In the genomic region with DNA sequence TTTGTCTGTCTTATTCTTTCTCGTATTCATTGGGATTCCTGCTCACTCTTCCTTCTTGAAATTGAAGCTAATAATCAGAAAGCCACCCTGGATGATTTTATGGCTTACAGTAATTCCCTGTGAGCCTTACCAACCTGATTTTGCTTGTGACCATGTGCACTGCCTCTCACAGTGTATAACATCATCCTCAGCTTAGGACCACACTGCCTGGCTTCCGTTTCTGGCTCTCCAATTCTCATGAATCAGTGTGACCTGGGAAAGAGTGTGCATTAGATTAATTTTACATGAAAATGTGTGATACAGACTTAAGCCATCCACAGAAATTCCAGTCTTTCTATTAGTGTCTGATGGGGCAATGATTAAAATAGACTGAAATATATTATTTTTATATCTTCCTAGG, we compare ENCODE assay signal across 20 cellular contexts.
DNase-seq lines count a peak whose midpoint lies in the region; FAIRE-seq and TF ChIP-seq lines count a peak whose summit lies in the region.
"Had no signal": no experiment of that assay in that cellular context is flagged by ENCODE, and none has a peak within 500 bp of the region (broad histone marks: within the 10 kb centered on the region; RNA-seq: fewer than 3 reads in every experiment).

No MANE protein-coding gene starts in this region.

- no peak overlapping the region for H2BK5ac ChIP-seq in trophoblast cell (ENCODE audit: low read depth, low read length, poor library complexity)

- no peaks in the 10 kb centered on the region for H3K9me3 Mint-ChIP-seq in MCF 10A (ENCODE audit: unreplicated experiment)
- H3K9me3 Mint-ChIP-seq: activated naive CD8-positive, alpha-beta T cell treated with anti-CD3 and anti-CD28 coated beads, Interleukin-2, amount 10 ng/mL, durations not matched to agents 7 days and 5 days; activated T-cell treated with anti-CD3 and anti-CD28 coated beads, Interleukin-2, amount 50 U/mL, for 24 hours; natural killer cell treated with Interleukin-12 subunit alpha and Interleukin-12 subunit beta and Interleukin-15 and Interleukin-18, amount 100 ng/mL, for 72 hours had no signal

- no peak overlapping the region for H2BK120ac ChIP-seq in trophoblast cell (ENCODE audit: insufficient read depth, low read length, poor library complexity)

- peaks cover 36% of the 10 kb centered on the region for H3K79me1 ChIP-seq in trophoblast cell (ENCODE audit: low read length)

- POLR2A ChIA-PET in MCF 10A (lab: Yijun Ruan, JAX), result interaction anchor here (1.4 to 1.5 kb wide), 2 partner anchors 20 to 23 kb away, joined by 3 to 4 read pairs; no protein-coding TSS in a partner anchor

- no peak overlapping the region for H3K14ac ChIP-seq in trophoblast cell (ENCODE audit: low read length)

- H3K9ac ChIP-seq in mammary epithelial cell (ENCODE audit: insufficient read depth, low read length), result no peak overlapping the region
- no peak overlapping the region for H3K9ac ChIP-seq in trophoblast cell (ENCODE audit: low read length)

- H3K4me1 ChIP-seq in mammary epithelial cell (ENCODE audit: insufficient read depth, low read length), result peaks cover 24% of the 10 kb centered on the region
- H3K4me1 ChIP-seq in esophagus (ENCODE audit: control insufficient read depth in 2 of 2, insufficient read depth in 2 of 2, low read length in 1 of 2), result peaks cover 0 to 19% of the 10 kb centered on the region in 2 donors
- H3K4me1 ChIP-seq in trophoblast cell (ENCODE audit: control insufficient read depth in 1 of 2, insufficient read depth in 2 of 2, low read length in 2 of 2), result peaks cover 20 to 28% of the 10 kb centered on the region in 2 experiments
- H3K4me1 ChIP-seq in uterus, result peaks cover 5 to 8% of the 10 kb centered on the region in 2 donors

- no peak overlapping the region for H3K23ac ChIP-seq in trophoblast cell (ENCODE audit: low read length)

- intact Hi-C loops in MCF 10A (cut with micrococcal nuclease) (no loop called here), mammary epithelial cell (cut with micrococcal nuclease) (no loop called here), uterus (cut with DNase I; ENCODE audit: low total_unique reads) (no loop called here), lower leg skin (cut with DNase I; ENCODE audit: low total_unique reads) (no loop called here)

- peak overlapping the region; percentile 13 for H4K91ac ChIP-seq in trophoblast cell (ENCODE audit: low read depth, low read length)

- FAIRE-seq in GM19239 (lab: Jason Lieb, UNC), result no peak

- H3K4me3 ChIP-seq in mammary epithelial cell (replicated peaks in 1 of 3; ENCODE audit: insufficient read depth in 1 of 3, low read depth in 2 of 3, low read length in 3 of 3) (no peak overlapping the region), esophagus (ENCODE audit: low read depth in 1 of 2, low read length in 2 of 2) (no peak overlapping the region), trophoblast cell (ENCODE audit: low read depth, low read length) (no peak overlapping the region), uterus (no peak overlapping the region), lower leg skin (ENCODE audit: low read depth, poor library complexity, severe bottlenecking) (no peak overlapping the region)

- H2AK5ac ChIP-seq in trophoblast cell (ENCODE audit: low read length), result no peak overlapping the region

- peaks cover 27% of the 10 kb centered on the region for H3K4me1 Mint-ChIP-seq in MCF 10A (ENCODE audit: insufficient read depth, unreplicated experiment)
- H3K4me1 Mint-ChIP-seq: activated naive CD8-positive, alpha-beta T cell treated with anti-CD3 and anti-CD28 coated beads, Interleukin-2, amount 10 ng/mL, durations not matched to agents 7 days and 5 days had no signal

- WGBS in mammary epithelial cell (ENCODE audit: low coverage, missing lambda C conversion rate), result 78% methylated on average over 2 of the region's 2 CpGs
- whole genome bisulfite sequencing in esophagus, 2 donors, result 64 to 65% methylated on average over 2 of the region's 2 CpGs
- no CpG with 5 or more reads among the region's 2 CpGs for WGBS in trophoblast cell (ENCODE audit: extremely low coverage, insufficient coverage, insufficient read length)
- WGBS in lower leg skin, 2 donors, result 68 to 74% methylated on average over 2 of the region's 2 CpGs

- dilution Hi-C loops in mammary epithelial cell (cut with HindIII; ENCODE audit: low sequenced_read_pairs), result no loop called here

- TF ChIP-seq POLR2A in uterus (IDR thresholded peaks at IDR 0.05) (no peak), lower leg skin (IDR thresholded peaks at IDR 0.05) (no peak)

- DNase-seq in MCF 10A (ENCODE audit: unreplicated experiment), result no peak
- DNase-seq in mammary epithelial cell, result no peak
- no peak for DNase-seq in trophoblast cell
- DNase-seq in uterus, result no peak
- no peak for DNase-seq in lower leg skin (ENCODE audit: low spot score in 2 of 2)
- no peak for DNase-seq in GM19239 (ENCODE audit: insufficient read length, low spot score)
- no peak for DNase-seq in superior temporal gyrus (ENCODE audit: extremely low spot score)
- DNase-seq: 8988T; activated CD4-positive, alpha-beta T cell treated with anti-CD3 and anti-CD28 coated beads, Interleukin-2, amount 50 U/mL, for 1 hour; activated naive CD8-positive, alpha-beta T cell treated with anti-CD3 and anti-CD28 coated beads, Interleukin-2, amount 10 ng/mL, durations not matched to agents 7 days and 5 days; activated T-cell treated with anti-CD3 and anti-CD28 coated beads, Interleukin-2, amount 50 U/mL, for 24 hours; DMS79 treated with DMSO at 0.1 percent for 48 hours; GOT3; MV-4-11; NCI-H2171 treated with DMSO at 0.1 percent for 48 hours; SHP77; stimulated activated CD4-positive, alpha-beta T cell treated with anti-CD3 and anti-CD28 coated beads, Interleukin-4, amount 100 ng/mL, for 24 hours; T1000 had no signal

- BruUV-seq in MCF 10A (replicated peaks; lab: Mats Ljungman, UMichigan) (no TSS peak), mammary epithelial cell (replicated peaks; lab: Mats Ljungman, UMichigan) (no TSS peak)

- H3K4me2 ChIP-seq in mammary epithelial cell (ENCODE audit: insufficient read depth, low read depth, low read length), result no peak overlapping the region
- H3K4me2 ChIP-seq in trophoblast cell (ENCODE audit: low read length), result no peak overlapping the region

- H4K20me1 ChIP-seq in mammary epithelial cell (ENCODE audit: insufficient read depth, low read length), result no peaks in the 10 kb centered on the region

- H4K8ac ChIP-seq in trophoblast cell (ENCODE audit: low read depth, low read length), result no peak overlapping the region

- peak overlapping the region; percentile 16 for H3K4ac ChIP-seq in trophoblast cell (ENCODE audit: low read depth, low read length)

- H3K27me3 Mint-ChIP-seq in MCF 10A (ENCODE audit: insufficient read depth, unreplicated experiment), result no peaks in the 10 kb centered on the region

- H3K27ac Mint-ChIP-seq in MCF 10A (ENCODE audit: low read depth, unreplicated experiment), result peak overlapping the region; percentile 39
- H3K27ac Mint-ChIP-seq: activated naive CD8-positive, alpha-beta T cell treated with anti-CD3 and anti-CD28 coated beads, Interleukin-2, amount 10 ng/mL, durations not matched to agents 7 days and 5 days; activated T-cell treated with anti-CD3 and anti-CD28 coated beads, Interleukin-2, amount 50 U/mL, for 24 hours; natural killer cell treated with Interleukin-12 subunit alpha and Interleukin-12 subunit beta and Interleukin-15 and Interleukin-18, amount 100 ng/mL, for 72 hours had no signal

- H3K9me3 ChIP-seq in mammary epithelial cell (replicated peaks; ENCODE audit: insufficient read depth, low read length) (no peaks in the 10 kb centered on the region), esophagus (ENCODE audit: control insufficient read depth in 2 of 2, insufficient read depth in 1 of 2, low read depth in 1 of 2, low read length in 1 of 2) (no peaks in the 10 kb centered on the region), trophoblast cell (ENCODE audit: insufficient read depth, low read depth, low read length) (peaks cover 1% of the 10 kb centered on the region), uterus (no peaks in the 10 kb centered on the region)

- H3K79me2 ChIP-seq in mammary epithelial cell (ENCODE audit: insufficient read depth, low read length) (peaks cover 98% of the 10 kb centered on the region), trophoblast cell (ENCODE audit: control insufficient read depth, insufficient read depth, low read length, poor library complexity) (peaks cover 27% of the 10 kb centered on the region)

- no peak overlapping the region for H3K18ac ChIP-seq in trophoblast cell (ENCODE audit: low read length)

- peaks cover 78% of the 10 kb centered on the region for H3K36me3 Mint-ChIP-seq in MCF 10A (ENCODE audit: insufficient read depth, unreplicated experiment)
- H3K36me3 Mint-ChIP-seq: natural killer cell treated with Interleukin-12 subunit alpha and Interleukin-12 subunit beta and Interleukin-15 and Interleukin-18, amount 100 ng/mL, for 72 hours had no signal

- H3K36me3 ChIP-seq in mammary epithelial cell (ENCODE audit: insufficient read depth, low read length) (peaks cover 34% of the 10 kb centered on the region), esophagus (ENCODE audit: control insufficient read depth in 2 of 2, insufficient read depth in 2 of 2, low read length in 1 of 2) (peaks cover 14 to 27% of the 10 kb centered on the region in 2 donors), trophoblast cell (ENCODE audit: control insufficient read depth in 1 of 2, insufficient read depth in 2 of 2, low read length in 2 of 2) (peaks cover 35 to 46% of the 10 kb centered on the region in 2 experiments), uterus (no peaks in the 10 kb centered on the region)

- in situ Hi-C loops in mammary epithelial cell (cut with MboI; ENCODE audit: low sequenced_read_pairs in 2 of 2), result no loop called here

- H2BK12ac ChIP-seq in trophoblast cell (ENCODE audit: low read length), result no peak overlapping the region

- CTCF ChIA-PET in MCF 10A (lab: Yijun Ruan, JAX), result interaction anchor here (0.8 kb wide), 1 partner anchor 124 kb away, joined by 3 read pairs; no protein-coding TSS in a partner anchor
- CTCF ChIA-PET in mammary epithelial cell (lab: Charles Lee; ENCODE audit: low non-redundant PET), result no interaction called here

- TF ChIP-seq CTCF in MCF 10A (IDR thresholded peaks at IDR 0.05; ENCODE audit: unreplicated experiment), result no peak
- TF ChIP-seq CTCF in mammary epithelial cell (conservative IDR thresholded peaks at IDR 0.05 in 1 of 2, IDR thresholded peaks at IDR 0.05 in 1 of 2; ENCODE audit: extremely low read depth in 1 of 2, insufficient read depth in 1 of 2, low read depth in 1 of 2, low read length in 2 of 2), result no peak
- no peak for TF ChIP-seq CTCF in uterus (IDR thresholded peaks at IDR 0.05)
- TF ChIP-seq CTCF in lower leg skin (IDR thresholded peaks at IDR 0.05), result no peak

- no peak overlapping the region for H3K27ac ChIP-seq in mammary epithelial cell (ENCODE audit: insufficient read depth, low read depth, low read length)
- peak overlapping the region; percentile 21 to 37 for H3K27ac ChIP-seq in esophagus (ENCODE audit: low read depth in 2 of 2, low read length in 1 of 2)
- H3K27ac ChIP-seq in trophoblast cell (ENCODE audit: low read depth, low read length), result no peak overlapping the region
- peak overlapping the region; percentile 62 to 93 for H3K27ac ChIP-seq in uterus

- H4K12ac ChIP-seq in trophoblast cell (ENCODE audit: low read depth, low read length), result no peak overlapping the region

- H2AFZ ChIP-seq in mammary epithelial cell (ENCODE audit: low read depth, low read length) (no peak overlapping the region), trophoblast cell (ENCODE audit: insufficient read depth, low read length, poor library complexity) (no peak overlapping the region)

- H3K4me3 Mint-ChIP-seq in MCF 10A (ENCODE audit: unreplicated experiment), result no peak overlapping the region
- H3K4me3 Mint-ChIP-seq: activated naive CD8-positive, alpha-beta T cell treated with anti-CD3 and anti-CD28 coated beads, Interleukin-2, amount 10 ng/mL, durations not matched to agents 7 days and 5 days; activated T-cell treated with anti-CD3 and anti-CD28 coated beads, Interleukin-2, amount 50 U/mL, for 24 hours; natural killer cell treated with Interleukin-12 subunit alpha and Interleukin-12 subunit beta and Interleukin-15 and Interleukin-18, amount 100 ng/mL, for 72 hours had no signal

- H3K27me3 ChIP-seq in mammary epithelial cell (ENCODE audit: insufficient read depth, low read length) (no peaks in the 10 kb centered on the region), esophagus (ENCODE audit: control insufficient read depth in 1 of 2, insufficient read depth in 2 of 2, low read length in 2 of 2) (no peaks in the 10 kb centered on the region), trophoblast cell (ENCODE audit: insufficient read depth, low read length) (no peaks in the 10 kb centered on the region), uterus (no peaks in the 10 kb centered on the region)

Comparison
In these comparisons a context has a peak if more than half of its experiments do, and no peak if none do; other contexts are left out.
1. H3K27ac ChIP-seq: peak in esophagus (2 of 2) and uterus (2 of 2); none in mammary epithelial cell (single experiment) and trophoblast cell (single experiment).